12 cellular contexts compared by ENCODE assay signal in genomic region chr2:219398721-219399333, GRCh38. TPM values are rescaled to one million over a fixed set of nuclear protein-coding genes. Genes with fewer than 3 reads are reported as not detected.
DNase-seq lines count a peak whose midpoint lies in the region; TF ChIP-seq lines count a peak whose summit lies in the region.
"Had no signal": no experiment of that assay in that cellular context is flagged by ENCODE, and none has a peak within 500 bp of the region (broad histone marks: within the 10 kb centered on the region; RNA-seq: fewer than 3 reads in every experiment).

No MANE protein-coding gene starts in this region.

- no peaks in the 10 kb centered on the region for H3K79me2 ChIP-seq in smooth muscle cell (ENCODE audit: low read depth)

- H3K27ac Mint-ChIP-seq in CD4-positive, alpha-beta memory T cell, result peak overlapping the region in 1 of 7 donors; percentile 6
- H3K27ac Mint-ChIP-seq: activated CD8-positive, alpha-beta T cell treated with anti-CD3 and anti-CD28 coated beads, Interleukin-2, amount 10 ng/mL, durations not matched to agents 7 days and 5 days had no signal

- H4K20me1 ChIP-seq in smooth muscle cell (ENCODE audit: low read depth), result no peaks in the 10 kb centered on the region

- 35% methylated on average over 5 of the region's 5 CpGs for WGBS in smooth muscle cell (ENCODE audit: low lambda C conversion rate)

- H3K36me3 Mint-ChIP-seq in CD4-positive, alpha-beta memory T cell, result no peaks in the 10 kb centered on the region

- peaks cover 8 to 17% (median 14%) of the 10 kb centered on the region in 4 donors for H3K4me1 Mint-ChIP-seq in CD4-positive, alpha-beta memory T cell

- H3K4me3 Mint-ChIP-seq in CD4-positive, alpha-beta memory T cell, result no peak overlapping the region
- H3K4me3 Mint-ChIP-seq: activated CD8-positive, alpha-beta T cell treated with anti-CD3 and anti-CD28 coated beads, Interleukin-2, amount 10 ng/mL, durations not matched to agents 7 days and 5 days had no signal

- no peaks in the 10 kb centered on the region for H3K36me3 ChIP-seq in smooth muscle cell (ENCODE audit: low read depth)
- no peaks in the 10 kb centered on the region for H3K36me3 ChIP-seq in CD4-positive, alpha-beta memory T cell (ENCODE audit: insufficient read depth, low read length)

- H3K4me1 ChIP-seq in smooth muscle cell (ENCODE audit: low read depth), result peaks cover 9% of the 10 kb centered on the region
- peaks cover 11% of the 10 kb centered on the region for H3K4me1 ChIP-seq in CD4-positive, alpha-beta memory T cell (ENCODE audit: insufficient read depth, low read length)

- no peak for TF ChIP-seq CTCF in smooth muscle cell (IDR thresholded peaks at IDR 0.05; ENCODE audit: borderline replicate concordance, insufficient read depth, poor library complexity, severe bottlenecking)

- intact Hi-C loops in CD4-positive, alpha-beta memory T cell (cut with micrococcal nuclease), result no loop called here

- DNase-seq in NCI-H1105 treated with DMSO at 0.1 percent for 48 hours (lab: John Stamatoyannopoulos, UW) (peak; percentile 35), NCI-H1105 (lab: John Stamatoyannopoulos, UW) (no peak), NCI-H748 (lab: John Stamatoyannopoulos, UW; ENCODE audit: unreplicated experiment) (peak; percentile 77), fibroblast of gingiva (ENCODE audit: low read depth) (peak; percentile 30), smooth muscle cell (lab: John Stamatoyannopoulos, UW; ENCODE audit: unreplicated experiment) (no peak), EL (no peak)
- no peak for DNase-seq in CD4-positive, alpha-beta memory T cell
- no peak for DNase-seq in stimulated activated CD4-positive, alpha-beta T cell treated with anti-CD3 and anti-CD28 coated beads, Interleukin-2, amount 100 ng/mL, for 48 hours
- DNase-seq: activated CD8-positive, alpha-beta T cell treated with anti-CD3 and anti-CD28 coated beads, Interleukin-2, amount 10 ng/mL, durations not matched to agents 7 days and 5 days; amygdala; left cardiac atrium; SW 1271 had no signal

- peaks cover 0 to under 1% of the 10 kb centered on the region in 2 donors for H3K27me3 Mint-ChIP-seq in CD4-positive, alpha-beta memory T cell

- H3F3A ChIP-seq in smooth muscle cell (ENCODE audit: low read depth), result peaks cover 21% of the 10 kb centered on the region

- no peak overlapping the region for H3K4me3 ChIP-seq in smooth muscle cell
- H3K4me3 ChIP-seq in CD4-positive, alpha-beta memory T cell (ENCODE audit: low read length in 2 of 2), result no peak overlapping the region

- H3K9me3 Mint-ChIP-seq in CD4-positive, alpha-beta memory T cell, result peaks cover 0 to under 1% (median 0%) of the 10 kb centered on the region in 8 donors

- H3K9me3 ChIP-seq in smooth muscle cell (replicated peaks; ENCODE audit: low read depth), result no peaks in the 10 kb centered on the region
- H3K9me3 ChIP-seq in CD4-positive, alpha-beta memory T cell (ENCODE audit: control insufficient read depth in 1 of 2, low read length in 2 of 2), result no peaks in the 10 kb centered on the region

- POLR2A ChIA-PET in CD4-positive, alpha-beta memory T cell (lab: Charles Lee; ENCODE audit: partially characterized antibody), result no interaction called here

- H3K4me2 ChIP-seq in smooth muscle cell, result peak overlapping the region; percentile 21

- H2AFZ ChIP-seq in smooth muscle cell (ENCODE audit: low read depth), result no peak overlapping the region

- no peak overlapping the region for H3K27ac ChIP-seq in smooth muscle cell (ENCODE audit: low read depth)
- no peak overlapping the region for H3K27ac ChIP-seq in CD4-positive, alpha-beta memory T cell (ENCODE audit: low read depth, low read length)

- CTCF ChIA-PET in CD4-positive, alpha-beta memory T cell (lab: Charles Lee; ENCODE audit: partially characterized antibody), result interaction anchor here (1.4 to 3.0 kb wide), 2 partner anchors 10 to 131 kb away, joined by 11 to 18 read pairs; no protein-coding TSS in a partner anchor

- H3K9ac ChIP-seq in smooth muscle cell (ENCODE audit: low read depth), result no peak overlapping the region

- H3K27me3 ChIP-seq in smooth muscle cell (ENCODE audit: low read depth), result no peaks in the 10 kb centered on the region
- H3K27me3 ChIP-seq in CD4-positive, alpha-beta memory T cell (ENCODE audit: insufficient read depth, low read length), result no peaks in the 10 kb centered on the region

RNA-seq across cellular contexts. Expression of gene DNPEP, which starts 11.1 kb away (rescaled TPM):
- 24.9 and 137 TPM in 2 replicates for total RNA-seq in smooth muscle cell
- 48.1 and 61.8 TPM in 2 replicates for polyA plus RNA-seq in smooth muscle cell
- total RNA-seq in CD4-positive, alpha-beta memory T cell, result 10 to 100 TPM; 70.4 to 75.9 TPM
- polyA plus RNA-seq in CD4-positive, alpha-beta memory T cell, result 10 to 100 TPM; 57.8 to 73.3 TPM

RNA-seq across cellular contexts. Expression of gene DES, which starts 19.4 kb away (rescaled TPM):
- 103 and 127 TPM in 2 replicates for total RNA-seq in smooth muscle cell
- 106 and 109 TPM in 2 replicates for polyA plus RNA-seq in smooth muscle cell
- total RNA-seq in CD4-positive, alpha-beta memory T cell, result not detected
- not detected for polyA plus RNA-seq in CD4-positive, alpha-beta memory T cell
- total RNA-seq: activated CD8-positive, alpha-beta T cell treated with anti-CD3 and anti-CD28 coated beads, Interleukin-2, amount 10 ng/mL, durations not matched to agents 7 days and 5 days had no signal

RNA-seq across cellular contexts. Expression of gene SPEG, which starts 35.8 kb away (rescaled TPM):
- total RNA-seq in smooth muscle cell, result 14.9 and 38.8 TPM in 2 replicates
- 37.8 and 40.5 TPM in 2 replicates for polyA plus RNA-seq in smooth muscle cell
- total RNA-seq in CD4-positive, alpha-beta memory T cell, result 1 to 10 TPM; 8.8 to 9.0 TPM
- polyA plus RNA-seq in CD4-positive, alpha-beta memory T cell, result under 1 TPM; 0.15 to 0.20 TPM

Comparison
In these comparisons a context has a peak if more than half of its experiments do, and no peak if none do; other contexts are left out.
1. DNase-seq: peak in NCI-H1105 treated with DMSO at 0.1 percent for 48 hours (single experiment), NCI-H748 (single experiment) and fibroblast of gingiva (single experiment); none in NCI-H1105 (single experiment), smooth muscle cell (single experiment), CD4-positive, alpha-beta memory T cell (0 of 5), stimulated activated CD4-positive, alpha-beta T cell treated with anti-CD3 and anti-CD28 coated beads, Interleukin-2, amount 100 ng/mL, for 48 hours (0 of 2) and EL (single experiment).
2. RNA of gene DES, which starts 19.4 kb away (total RNA-seq): 103 to 127 TPM in smooth muscle cell; not detected in CD4-positive, alpha-beta memory T cell; every median in the first group is over 100 times any median in the second.